ENCODE assay signal across 11 cellular contexts in genomic region chr6:15184441-15184861, GRCh38.
DNase-seq lines count a peak whose midpoint lies in the region; ATAC-seq and TF ChIP-seq lines count a peak whose summit lies in the region.
"Had no signal": no experiment of that assay in that cellular context is flagged by ENCODE, and none has a peak within 500 bp of the region (broad histone marks: within the 10 kb centered on the region; RNA-seq: fewer than 3 reads in every experiment).

No MANE protein-coding gene starts in this region.

- no peaks in the 10 kb centered on the region for H3K27me3 Mint-ChIP-seq in CD8-positive, alpha-beta T cell (ENCODE audit: low read depth)
- no peaks in the 10 kb centered on the region for H3K27me3 Mint-ChIP-seq in activated CD8-positive, alpha-beta memory T cell treated with anti-CD3 and anti-CD28 coated beads, Interleukin-2, amount 10 ng/mL, durations not matched to agents 7 days and 5 days
- H3K27me3 Mint-ChIP-seq in memory B cell, result no peaks in the 10 kb centered on the region

- in situ Hi-C loops in HAP-1 (cut with MboI; ENCODE audit: low sequenced_read_pairs), result no loop called here

- H3K27ac ChIP-seq in CD8-positive, alpha-beta T cell (ENCODE audit: low read depth, low read length), result no peak overlapping the region
- H3K27ac ChIP-seq in tibial artery, result no peak overlapping the region
- H3K27ac ChIP-seq: skin epidermis had no signal

- POLR2A ChIA-PET in CD8-positive, alpha-beta T cell (lab: Charles Lee), result no interaction called here

- H3K4me3 ChIP-seq in CD8-positive, alpha-beta T cell (ENCODE audit: low read depth, low read length), result no peak overlapping the region
- H3K4me3 ChIP-seq in HAP-1, result no peak overlapping the region
- no peak overlapping the region for H3K4me3 ChIP-seq in tibial artery
- H3K4me3 ChIP-seq: skin epidermis had no signal

- H3K27ac Mint-ChIP-seq in CD8-positive, alpha-beta T cell, result no peak overlapping the region
- H3K27ac Mint-ChIP-seq in activated CD8-positive, alpha-beta memory T cell treated with anti-CD3 and anti-CD28 coated beads, Interleukin-2, amount 10 ng/mL, durations not matched to agents 7 days and 5 days, result no peak overlapping the region
- H3K27ac Mint-ChIP-seq in memory B cell, result no peak overlapping the region

- no peaks in the 10 kb centered on the region for H3K36me3 ChIP-seq in CD8-positive, alpha-beta T cell (ENCODE audit: insufficient read depth, low read length)
- no peaks in the 10 kb centered on the region for H3K36me3 ChIP-seq in HAP-1 (replicated peaks)
- no peaks in the 10 kb centered on the region for H3K36me3 ChIP-seq in tibial artery

- intact Hi-C loops in CD8-positive, alpha-beta T cell (cut with DNase I, micrococcal nuclease), result no loop called here
- intact Hi-C loops in tibial artery (cut with DNase I; ENCODE audit: low total_unique reads), result no loop called here

- no peaks in the 10 kb centered on the region for H3K9me3 Mint-ChIP-seq in CD8-positive, alpha-beta T cell
- H3K9me3 Mint-ChIP-seq in activated CD8-positive, alpha-beta memory T cell treated with anti-CD3 and anti-CD28 coated beads, Interleukin-2, amount 10 ng/mL, durations not matched to agents 7 days and 5 days (ENCODE audit: low read depth), result no peaks in the 10 kb centered on the region
- peaks cover 4% of the 10 kb centered on the region for H3K9me3 Mint-ChIP-seq in memory B cell

- no peak overlapping the region for H3K4me3 Mint-ChIP-seq in CD8-positive, alpha-beta T cell
- no peak overlapping the region for H3K4me3 Mint-ChIP-seq in activated CD8-positive, alpha-beta memory T cell treated with anti-CD3 and anti-CD28 coated beads, Interleukin-2, amount 10 ng/mL, durations not matched to agents 7 days and 5 days
- no peak overlapping the region for H3K4me3 Mint-ChIP-seq in memory B cell

- ATAC-seq in CD8-positive, alpha-beta T cell, result peak; percentile 79
- ATAC-seq in activated CD8-positive, alpha-beta memory T cell treated with anti-CD3 and anti-CD28 coated beads, Interleukin-2, amount 10 ng/mL, durations not matched to agents 7 days and 5 days, result peak; percentile 47
- peak; percentile 56 for ATAC-seq in memory B cell (ENCODE audit: low read depth)
- ATAC-seq in HG02798 (IDR thresholded peaks at IDR 0.05; ENCODE audit: poor library complexity, unreplicated experiment), result no peak

- no peaks in the 10 kb centered on the region for H3K36me3 Mint-ChIP-seq in CD8-positive, alpha-beta T cell
- peaks cover 1% of the 10 kb centered on the region for H3K36me3 Mint-ChIP-seq in activated CD8-positive, alpha-beta memory T cell treated with anti-CD3 and anti-CD28 coated beads, Interleukin-2, amount 10 ng/mL, durations not matched to agents 7 days and 5 days
- H3K36me3 Mint-ChIP-seq in memory B cell, result peaks cover 2% of the 10 kb centered on the region

- CTCF ChIA-PET in CD8-positive, alpha-beta T cell (lab: Charles Lee), result no interaction called here
- CTCF ChIA-PET in activated CD8-positive, alpha-beta memory T cell treated with anti-CD3 and anti-CD28 coated beads, Interleukin-2, amount 10 ng/mL, durations not matched to agents 7 days and 5 days (lab: Charles Lee), result no interaction called here

- no peaks in the 10 kb centered on the region for H3K27me3 ChIP-seq in CD8-positive, alpha-beta T cell (ENCODE audit: insufficient read depth, low read length)
- H3K27me3 ChIP-seq in HAP-1 (ENCODE audit: low read depth), result no peaks in the 10 kb centered on the region
- no peaks in the 10 kb centered on the region for H3K27me3 ChIP-seq in tibial artery

- no peaks in the 10 kb centered on the region for H3K9me3 ChIP-seq in CD8-positive, alpha-beta T cell (ENCODE audit: low read length)
- H3K9me3 ChIP-seq in HAP-1 (no peaks in the 10 kb centered on the region), tibial artery (no peaks in the 10 kb centered on the region)

- DNase-seq in CD8-positive, alpha-beta T cell, result no peak
- DNase-seq in GM20000 (ENCODE audit: low spot score) (peak; percentile 72), memory B cell (ENCODE audit: low spot score in 2 of 2) (no peak), KG1 (lab: John Stamatoyannopoulos, UW) (no peak), HAP-1 (ENCODE audit: low spot score in 2 of 2) (no peak), tibial artery (no peak)
- DNase-seq in activated CD8-positive, alpha-beta memory T cell treated with anti-CD3 and anti-CD28 coated beads, Interleukin-2, amount 10 ng/mL, durations not matched to agents 7 days and 5 days, result no peak
- DNase-seq: amniotic stem cell, NCI-H1048 had no signal

- no peak for TF ChIP-seq CTCF in CD8-positive, alpha-beta T cell (IDR thresholded peaks at IDR 0.05)
- TF ChIP-seq CTCF in GM20000 (IDR thresholded peaks at IDR 0.05; ENCODE audit: extremely low read depth, missing control alignments) (no peak), tibial artery (IDR thresholded peaks at IDR 0.05) (no peak)

- peaks cover 10% of the 10 kb centered on the region for H3K4me1 Mint-ChIP-seq in CD8-positive, alpha-beta T cell (ENCODE audit: low read depth)
- peaks cover 7% of the 10 kb centered on the region for H3K4me1 Mint-ChIP-seq in activated CD8-positive, alpha-beta memory T cell treated with anti-CD3 and anti-CD28 coated beads, Interleukin-2, amount 10 ng/mL, durations not matched to agents 7 days and 5 days
- H3K4me1 Mint-ChIP-seq in memory B cell, result peaks cover 9% of the 10 kb centered on the region

- H3K4me1 ChIP-seq in CD8-positive, alpha-beta T cell (ENCODE audit: insufficient read depth, low read length), result no peaks in the 10 kb centered on the region
- no peaks in the 10 kb centered on the region for H3K4me1 ChIP-seq in HAP-1
- no peaks in the 10 kb centered on the region for H3K4me1 ChIP-seq in tibial artery
